Comparison of ENCODE assay signal across 1 cellular context in genomic region chr7:141739250-141739649, GRCh38.
TF ChIP-seq lines count a peak whose summit lies in the region.

No MANE protein-coding gene starts in this region.

TF ChIP-seq in HepG2, 621 proteins besides CTCF, POLR2A, EP300 and RAD21:
- TF ChIP-seq PRDM15 (CRISPR knock-in tag; IDR thresholded peaks at IDR 0.05) (no peak), ZFP36L2 (CRISPR knock-in tag; IDR thresholded peaks at IDR 0.05) (no peak), ZNF235 (CRISPR knock-in tag; IDR thresholded peaks at IDR 0.05; ENCODE audit: borderline replicate concordance) (no peak), CCAR2 (optimal IDR thresholded peaks at IDR 0.05; ENCODE audit: low read depth, low read length) (no peak), TFDP2 (CRISPR knock-in tag; IDR thresholded peaks at IDR 0.05) (no peak), ZNF512 (CRISPR knock-in tag; IDR thresholded peaks at IDR 0.05) (no peak), ZNF891 (CRISPR knock-in tag; IDR thresholded peaks at IDR 0.05) (no peak)
